In genomic region chr2:29120846-29121245, GRCh38 we compare ENCODE assay signal across 27 cellular contexts. TPM values are rescaled to one million over a fixed set of nuclear protein-coding genes. Genes with fewer than 3 reads are reported as not detected.
"Had no signal": no experiment of that assay in that cellular context is flagged by ENCODE, and none has a peak within 500 bp of the region (broad histone marks: within the 10 kb centered on the region; RNA-seq: fewer than 3 reads in every experiment).

No MANE protein-coding gene starts in this region.

- H3K4me3 ChIP-seq: cardiac muscle cell, Peyer's patch, SJCRH30 had no signal

- H3K27me3 ChIP-seq: Peyer's patch, SJCRH30 had no signal

- DNase-seq: activated CD4-positive, alpha-beta T cell treated with anti-CD3 and anti-CD28 coated beads for 48 hours; activated CD4-positive, alpha-beta T cell treated with anti-CD3 and anti-CD28 coated beads, Interleukin-2, amount 50 U/mL, for 48 hours; activated CD8-positive, alpha-beta memory T cell treated with anti-CD3 and anti-CD28 coated beads, Interleukin-2, amount 10 ng/mL, durations not matched to agents 7 days and 5 days; activated effector memory CD4-positive, alpha-beta T cell treated with anti-CD3 and anti-CD28 coated beads, Interleukin-2, amount 50 U/mL, for 16 hours; activated naive CD4-positive, alpha-beta T cell treated with Interleukin-2 at 50 U/mL for 16 hours; activated naive CD8-positive, alpha-beta T cell treated with anti-CD3 and anti-CD28 coated beads, Interleukin-2, amount 50 U/mL, for 24 hours; activated T-cell treated with anti-CD3 and anti-CD28 coated beads, Interleukin-2, amount 50 U/mL, for 4 hours; amniotic stem cell; cerebellar nuclear complex; MM.1S; NCI-H1105; NCI-H1436; NCI-H1694 treated with DMSO at 0.1 percent for 48 hours; NCI-H2081; NCI-H510A treated with DMSO at 0.1 percent for 48 hours; NCI-H69; NK-92 treated with Interleukin-12 subunit alpha and Interleukin-12 subunit beta, amount 100 ng/mL, for 24 hours; OCI-M1; Peyer's patch; Right ventricle myocardium superior; SJCRH30; SK-N-SH had no signal

- H3K36me3 ChIP-seq: cardiac muscle cell, Peyer's patch had no signal

- H3K9ac ChIP-seq: SK-N-SH had no signal

- ATAC-seq: activated CD4-positive, CD25-positive, alpha-beta regulatory T cell treated with anti-CD3 and anti-CD28 coated beads, Interleukin-2, amount 50 U/mL, for 24 hours; activated CD8-positive, alpha-beta memory T cell treated with anti-CD3 and anti-CD28 coated beads, Interleukin-2, amount 10 ng/mL, durations not matched to agents 7 days and 5 days; activated naive CD4-positive, alpha-beta T cell treated with anti-CD3 and anti-CD28 coated beads, Interleukin-2, amount 50 U/mL, for 72 hours; activated naive CD8-positive, alpha-beta T cell treated with anti-CD3 and anti-CD28 coated beads, Interleukin-2, amount 50 U/mL, for 24 hours; activated T-cell treated with anti-CD3 and anti-CD28 coated beads, Interleukin-2, amount 50 U/mL, for 4 hours had no signal

- H3K4me2 ChIP-seq: SK-N-SH had no signal

- H3K27ac ChIP-seq: cardiac muscle cell, Peyer's patch, RWPE1, SJCRH30 had no signal

- H3K9me3 ChIP-seq: Peyer's patch had no signal

- FAIRE-seq: astrocyte had no signal

RNA-seq across cellular contexts. Expression of gene PCARE, which starts 46.5 kb away (rescaled TPM):
- total RNA-seq: activated CD8-positive, alpha-beta memory T cell treated with anti-CD3 and anti-CD28 coated beads, Interleukin-2, amount 10 ng/mL, durations not matched to agents 7 days and 5 days; activated naive CD4-positive, alpha-beta T cell treated with anti-CD3 and anti-CD28 coated beads, Interleukin-2, amount 50 U/mL, for 72 hours; activated T-cell treated with anti-CD3 and anti-CD28 coated beads, Interleukin-2, amount 50 U/mL, for 4 hours; astrocyte; Peyer's patch had no signal
- polyA plus RNA-seq: SK-N-SH had no signal
